In the genomic region with DNA sequence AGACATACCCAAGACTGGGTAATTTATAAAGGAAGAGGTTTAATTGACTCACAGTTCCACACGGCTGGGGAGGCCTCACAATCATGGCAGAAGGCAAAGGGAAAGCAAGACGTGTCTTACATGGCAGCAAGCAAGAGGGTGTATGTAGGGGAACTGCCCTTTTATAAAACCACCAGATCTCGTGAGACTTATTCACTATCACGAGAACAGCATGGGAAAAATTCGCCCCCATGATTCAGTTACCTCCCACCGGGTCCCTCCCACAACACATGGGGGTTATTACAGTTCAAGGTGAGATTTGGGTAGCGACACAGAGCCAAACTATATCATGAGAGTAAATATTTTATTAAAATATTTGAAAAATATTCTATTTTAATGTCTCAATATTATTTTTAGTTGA, we compare ENCODE assay signal across 5 cellular contexts. TPM values are rescaled to one million over a fixed set of nuclear protein-coding genes. Genes with fewer than 3 reads are reported as not detected.
"Had no signal": no experiment of that assay in that cellular context is flagged by ENCODE, and none has a peak within 500 bp of the region (broad histone marks: within the 10 kb centered on the region; RNA-seq: fewer than 3 reads in every experiment).

No MANE protein-coding gene starts in this region.

RNA-seq across cellular contexts. Expression of a gene that starts 24.5 kb away (rescaled TPM):
- total RNA-seq: MCF 10A, PC-3, Peyer's patch, Right ventricle myocardium superior had no signal
- polyA plus RNA-seq: SK-N-SH had no signal

RNA-seq across cellular contexts. Expression of a gene that starts 54.6 kb away (rescaled TPM):
- total RNA-seq: MCF 10A, PC-3, Peyer's patch, Right ventricle myocardium superior had no signal
